19 cellular contexts compared by ENCODE assay signal in the genomic region with DNA sequence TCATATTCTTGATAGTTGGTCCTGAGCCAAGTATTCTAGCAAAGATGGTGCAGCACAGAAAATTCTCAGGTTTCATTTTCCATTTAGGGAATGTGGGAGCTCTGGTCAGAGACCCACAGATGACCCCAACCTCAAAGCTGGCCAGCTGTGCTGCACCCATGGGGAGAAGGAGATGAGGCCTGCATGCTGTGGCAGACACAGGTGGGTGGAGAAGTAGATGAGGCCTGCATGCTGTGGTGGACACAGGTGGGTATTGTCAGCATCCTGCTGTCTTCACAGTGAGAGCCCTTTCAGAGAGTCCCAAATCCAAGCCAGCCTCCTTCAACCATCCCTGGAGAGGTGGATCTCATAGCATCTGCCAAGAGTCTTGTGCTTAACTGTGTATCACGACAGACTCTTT.
DNase-seq lines count a peak whose midpoint lies in the region; FAIRE-seq and TF ChIP-seq lines count a peak whose summit lies in the region.
"Had no signal": no experiment of that assay in that cellular context is flagged by ENCODE, and none has a peak within 500 bp of the region (broad histone marks: within the 10 kb centered on the region; RNA-seq: fewer than 3 reads in every experiment).

No MANE protein-coding gene starts in this region.

- DNase-seq in NCI-H146 (lab: John Stamatoyannopoulos, UW): peak; percentile 45
- no peak for DNase-seq in NCI-H146 treated with DMSO at 0.1 percent for 48 hours (lab: John Stamatoyannopoulos, UW; ENCODE audit: unreplicated experiment)
- DNase-seq in COR-L47 (lab: John Stamatoyannopoulos, UW): peak; percentile 20
- DNase-seq in NCI-H69 (lab: John Stamatoyannopoulos, UW): peak; percentile 94
- no peak for DNase-seq in bronchial epithelial cell (ENCODE audit: low read depth)
- no peak for DNase-seq in COLO668 (lab: John Stamatoyannopoulos, UW; ENCODE audit: unreplicated experiment)
- DNase-seq in H54 (ENCODE audit: insufficient read length, low spot score): no peak
- no peak for DNase-seq in AML-193 (lab: John Stamatoyannopoulos, UW)
- DNase-seq: CD4-positive, alpha-beta memory T cell; DMS 273 treated with DMSO at 0.1 percent for 48 hours; DMS53; DND-41; EL; GOT3; H9 had no signal

- H3K36me3 ChIP-seq in bronchial epithelial cell (ENCODE audit: control insufficient read depth, insufficient read depth, low read length): no peaks in the 10 kb centered on the region
- H3K36me3 ChIP-seq: BLaER1 had no signal

- H3K27me3 ChIP-seq in bronchial epithelial cell (ENCODE audit: control insufficient read depth, insufficient read depth, low read length): no peaks in the 10 kb centered on the region
- H3K27me3 ChIP-seq: BLaER1 had no signal

- TF ChIP-seq POLR2A in H54 (IDR thresholded peaks at IDR 0.05; ENCODE audit: low read depth, low read length): no peak

- no peak for TF ChIP-seq CTCF in bronchial epithelial cell (IDR thresholded peaks at IDR 0.05; ENCODE audit: insufficient read depth, low read length, severe bottlenecking)

- H3K4me3 ChIP-seq in bronchial epithelial cell (ENCODE audit: low read depth, low read length): no peak overlapping the region
- H3K4me3 ChIP-seq: A549, BLaER1, GM12878 had no signal

- FAIRE-seq in bronchial epithelial cell (lab: Jason Lieb, UNC): peak; percentile 47
- FAIRE-seq in H54 (lab: Jason Lieb, UNC): no peak
- FAIRE-seq: A549, GM12878, HTR-8/SVneo had no signal

Comparison
In these comparisons a context has a peak if more than half of its experiments do, and no peak if none do; other contexts are left out.
1. DNase-seq: peak in NCI-H146 (single experiment), COR-L47 (single experiment) and NCI-H69 (single experiment); none in NCI-H146 treated with DMSO at 0.1 percent for 48 hours (single experiment), bronchial epithelial cell (single experiment), COLO668 (single experiment), H54 (single experiment) and AML-193 (0 of 2).